ENCODE assay signal across 10 cellular contexts in the genomic region with DNA sequence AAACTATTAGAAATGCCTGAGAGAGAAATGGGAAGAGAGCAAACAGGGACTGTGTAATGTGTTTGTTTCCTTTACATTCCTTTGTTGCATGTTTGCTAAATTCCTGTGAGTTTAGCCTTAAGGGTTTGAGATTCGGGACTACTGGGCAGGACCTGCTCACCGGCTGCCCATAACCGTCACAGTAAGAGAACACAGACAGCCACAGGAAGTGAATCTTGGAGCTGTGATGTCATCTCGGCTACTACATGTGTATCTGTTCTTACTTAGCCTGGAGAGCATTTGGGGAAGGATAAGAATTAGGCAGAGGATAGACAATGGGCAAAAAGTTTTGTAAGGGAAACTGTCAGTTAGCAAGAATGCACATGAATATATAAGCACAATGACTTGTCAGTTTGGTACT.
DNase-seq lines count a peak whose midpoint lies in the region; ATAC-seq, FAIRE-seq and TF ChIP-seq lines count a peak whose summit lies in the region.
"Had no signal": no experiment of that assay in that cellular context is flagged by ENCODE, and none has a peak within 500 bp of the region (broad histone marks: within the 10 kb centered on the region; RNA-seq: fewer than 3 reads in every experiment).

No MANE protein-coding gene starts in this region.

- no peak overlapping the region for H3K4me2 ChIP-seq in hepatocyte

- in situ Hi-C loops in brain microvascular endothelial cell (cut with HindIII; ENCODE audit: low pct_ligation_motif_present, low sequenced_read_pairs) = no loop called here

- TF ChIP-seq CTCF in brain microvascular endothelial cell (IDR thresholded peaks at IDR 0.05; ENCODE audit: low read depth, low read length, missing control alignments) = no peak
- no peak for TF ChIP-seq CTCF in hepatocyte (IDR thresholded peaks at IDR 0.05; ENCODE audit: poor library complexity)

- peaks cover 4% of the 10 kb centered on the region for H3K4me1 ChIP-seq in hepatocyte (ENCODE audit: insufficient read depth)

- intact Hi-C loops in Right ventricle myocardium superior (cut with DNase I) = no loop called here
- intact Hi-C loops in cardiac septum (cut with DNase I) = no loop called here

- FAIRE-seq in GM19239 (lab: Jason Lieb, UNC) = no peak
- FAIRE-seq: TTC549 had no signal

- H3K27me3 ChIP-seq in brain microvascular endothelial cell (replicated peaks) (no peaks in the 10 kb centered on the region), hepatocyte (no peaks in the 10 kb centered on the region)

- peak overlapping the region; percentile 6 for H2AFZ ChIP-seq in hepatocyte

- WGBS in hepatocyte (ENCODE audit: low lambda C conversion rate, missing lambda C conversion rate) = 21% methylated on average over 4 of the region's 4 CpGs

- H3K4me3 ChIP-seq in brain microvascular endothelial cell (ENCODE audit: low read depth, low read length) (no peak overlapping the region), hepatocyte (no peak overlapping the region)

- H4K20me1 ChIP-seq in hepatocyte (ENCODE audit: insufficient read depth, poor library complexity, severe bottlenecking) = no peaks in the 10 kb centered on the region

- no peak for DNase-seq in Right ventricle myocardium superior
- no peak for DNase-seq in cardiac septum (ENCODE audit: low spot score)
- peak; percentile 81 for DNase-seq in brain microvascular endothelial cell
- DNase-seq in hepatocyte (ENCODE audit: low spot score) = peak; percentile 46
- DNase-seq in NCI-H524 treated with DMSO at 0.1 percent for 48 hours (lab: John Stamatoyannopoulos, UW) = no peak
- no peak for DNase-seq in GM19239 (ENCODE audit: insufficient read length, low spot score)
- DNase-seq in T-helper 1 cell = no peak
- DNase-seq: stimulated activated CD8-positive, alpha-beta memory T cell treated with anti-CD3 and anti-CD28 coated beads, Interleukin-4, amount 100 ng/mL, for 48 hours had no signal

- no peak overlapping the region for H3K27ac ChIP-seq in brain microvascular endothelial cell
- peak overlapping the region; percentile 10 for H3K27ac ChIP-seq in hepatocyte

- H3K36me3 ChIP-seq in brain microvascular endothelial cell (replicated peaks) (no peaks in the 10 kb centered on the region), hepatocyte (replicated peaks; ENCODE audit: insufficient read depth, low read depth) (no peaks in the 10 kb centered on the region)

- no peaks in the 10 kb centered on the region for H3K79me2 ChIP-seq in hepatocyte

- ATAC-seq in Right ventricle myocardium superior (ENCODE audit: poor library complexity) (peak; percentile 44), HG03196 (IDR thresholded peaks at IDR 0.05; ENCODE audit: unreplicated experiment) (no peak)

- H3K9me2 ChIP-seq in hepatocyte (replicated peaks; ENCODE audit: insufficient read depth) = no peaks in the 10 kb centered on the region

- no peaks in the 10 kb centered on the region for H3K9me3 ChIP-seq in hepatocyte (ENCODE audit: low read depth)

Comparison
In these comparisons a context has a peak if more than half of its experiments do, and no peak if none do; other contexts are left out.
1. DNase-seq: peak in brain microvascular endothelial cell (single experiment) and hepatocyte (single experiment); none in Right ventricle myocardium superior (single experiment), cardiac septum (single experiment), NCI-H524 treated with DMSO at 0.1 percent for 48 hours (single experiment), GM19239 (single experiment) and T-helper 1 cell (0 of 5).